ENCODE assay signal across 1 cellular context in the genomic region with DNA sequence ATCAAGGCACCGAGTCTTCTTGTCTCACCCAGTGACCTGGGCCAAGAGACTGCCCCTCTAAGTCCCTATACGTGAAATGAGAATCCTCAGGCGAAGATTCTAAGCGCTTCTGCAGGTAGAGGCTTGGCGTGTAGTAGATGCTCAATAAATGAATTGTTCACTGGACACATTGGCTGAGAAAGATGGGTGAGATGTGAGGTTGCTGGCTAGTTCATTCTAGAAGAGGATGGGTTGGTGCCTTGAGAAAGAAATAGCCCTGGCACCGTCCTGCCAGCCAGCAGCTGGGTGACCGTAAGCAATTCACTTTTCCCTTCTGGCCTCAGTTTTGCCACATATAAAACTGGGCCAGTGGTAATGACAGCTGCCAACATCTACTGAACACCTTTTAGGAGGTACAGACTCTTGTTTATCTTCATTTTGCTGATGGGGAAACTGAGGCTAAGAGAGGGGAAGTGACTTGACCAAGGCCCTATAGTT.
TF ChIP-seq lines count a peak whose summit lies in the region.

No MANE protein-coding gene starts in this region.

TF ChIP-seq in IMR-90, 13 proteins besides CTCF, POLR2A, EP300 and RAD21 (continued from another document):
- no peak for TF ChIP-seq MAFK (IDR thresholded peaks at IDR 0.05; ENCODE audit: low read depth, low read length)
- no peak for TF ChIP-seq MXI1 (IDR thresholded peaks at IDR 0.05; ENCODE audit: borderline replicate concordance, low read depth, low read length)
- TF ChIP-seq FOS (IDR thresholded peaks at IDR 0.05; ENCODE audit: low read depth, low read length), result no peak
- no peak for TF ChIP-seq BHLHE40 (IDR thresholded peaks at IDR 0.05; ENCODE audit: low read depth, low read length)
- no peak for TF ChIP-seq USF2 (IDR thresholded peaks at IDR 0.05; ENCODE audit: low read depth, low read length)
- TF ChIP-seq NFE2L2 (IDR thresholded peaks at IDR 0.05; ENCODE audit: low read depth, low read length), result no peak
- no peak for TF ChIP-seq RFX5 (IDR thresholded peaks at IDR 0.05; ENCODE audit: low read depth, low read length)
- TF ChIP-seq RCOR1 (IDR thresholded peaks at IDR 0.05; ENCODE audit: insufficient replicate concordance, low read length), result no peak
- TF ChIP-seq, protein P1, sequence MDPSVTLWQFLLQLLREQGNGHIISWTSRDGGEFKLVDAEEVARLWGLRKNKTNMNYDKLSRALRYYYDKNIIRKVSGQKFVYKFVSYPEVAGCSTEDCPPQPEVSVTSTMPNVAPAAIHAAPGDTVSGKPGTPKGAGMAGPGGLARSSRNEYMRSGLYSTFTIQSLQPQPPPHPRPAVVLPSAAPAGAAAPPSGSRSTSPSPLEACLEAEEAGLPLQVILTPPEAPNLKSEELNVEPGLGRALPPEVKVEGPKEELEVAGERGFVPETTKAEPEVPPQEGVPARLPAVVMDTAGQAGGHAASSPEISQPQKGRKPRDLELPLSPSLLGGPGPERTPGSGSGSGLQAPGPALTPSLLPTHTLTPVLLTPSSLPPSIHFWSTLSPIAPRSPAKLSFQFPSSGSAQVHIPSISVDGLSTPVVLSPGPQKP (IDR thresholded peaks at IDR 0.05; ENCODE audit: borderline replicate concordance, low read depth, low read length), result no peak
- no peak for TF ChIP-seq CEBPB (IDR thresholded peaks at IDR 0.05; ENCODE audit: low read depth, low read length)
- TF ChIP-seq CHD1 (IDR thresholded peaks at IDR 0.05; ENCODE audit: low read depth, low read length), result no peak
- TF ChIP-seq MAZ (IDR thresholded peaks at IDR 0.05; ENCODE audit: borderline replicate concordance, low read depth, low read length), result no peak
